In the genomic region with DNA sequence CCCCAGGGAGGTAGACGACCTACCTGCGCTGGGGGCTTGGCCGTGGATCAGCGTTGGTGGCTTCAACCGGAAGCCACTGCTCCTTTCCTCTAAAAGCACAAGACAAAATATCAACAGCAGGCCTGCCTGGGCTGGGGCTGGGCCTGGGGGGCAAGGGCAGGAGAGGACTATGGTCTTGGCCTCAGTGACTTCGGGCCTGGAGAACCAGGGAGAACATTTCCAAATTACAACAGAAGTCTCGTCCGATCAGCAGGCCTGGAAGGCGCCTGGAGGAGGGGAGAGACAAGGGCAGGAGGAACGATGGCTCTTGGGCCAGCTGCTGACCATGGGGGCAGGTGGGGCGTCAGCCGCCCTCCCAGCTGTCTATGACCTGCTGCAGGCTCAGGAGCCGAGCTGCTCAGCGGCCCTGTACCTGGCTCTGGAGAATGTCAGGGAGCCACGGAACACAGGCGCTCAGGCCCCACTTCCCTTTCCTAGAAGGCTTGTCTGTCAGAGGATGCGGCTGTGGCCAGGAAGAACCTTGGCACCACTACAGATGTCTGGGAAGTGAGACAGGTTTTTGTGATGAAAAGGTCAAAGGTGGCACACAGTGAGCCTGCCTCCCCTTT, we compare ENCODE assay signal across 16 cellular contexts. TPM values are rescaled to one million over a fixed set of nuclear protein-coding genes. Genes with fewer than 3 reads are reported as not detected.
DNase-seq lines count a peak whose midpoint lies in the region; ATAC-seq and TF ChIP-seq lines count a peak whose summit lies in the region.
"Had no signal": no experiment of that assay in that cellular context is flagged by ENCODE, and none has a peak within 500 bp of the region (broad histone marks: within the 10 kb centered on the region; RNA-seq: fewer than 3 reads in every experiment).

No MANE protein-coding gene starts in this region.

- peak overlapping the region; percentile 94 for H3K4ac ChIP-seq in IMR-90 (ENCODE audit: low read depth, low read length)

- H3K4me2 ChIP-seq in IMR-90 (ENCODE audit: low read depth, low read length) = no peak overlapping the region
- H3K4me2 ChIP-seq: SK-N-SH had no signal

- no peak overlapping the region for H2AFZ ChIP-seq in IMR-90 (replicated peaks; ENCODE audit: low read length, poor library complexity)

- H3K4me3 Mint-ChIP-seq in activated T-helper 17 cell treated with anti-CD3 and anti-CD28 coated beads, Interleukin-2, amount 50 U/mL, for 72 hours = no peak overlapping the region
- no peak overlapping the region for H3K4me3 Mint-ChIP-seq in glutamatergic neuron (ENCODE audit: unreplicated experiment)
- H3K4me3 Mint-ChIP-seq: memory B cell; natural killer cell treated with Interleukin-12 subunit alpha and Interleukin-12 subunit beta and Interleukin-15 and Interleukin-18, amount 100 ng/mL, for 72 hours had no signal

- no peaks in the 10 kb centered on the region for H3K4me1 Mint-ChIP-seq in activated T-helper 17 cell treated with anti-CD3 and anti-CD28 coated beads, Interleukin-2, amount 50 U/mL, for 72 hours
- peaks cover 50% of the 10 kb centered on the region for H3K4me1 Mint-ChIP-seq in glutamatergic neuron (ENCODE audit: low read depth, unreplicated experiment)

- H3K27ac Mint-ChIP-seq in activated T-helper 17 cell treated with anti-CD3 and anti-CD28 coated beads, Interleukin-2, amount 50 U/mL, for 72 hours = peak overlapping the region; percentile 59
- peak overlapping the region; percentile 23 for H3K27ac Mint-ChIP-seq in glutamatergic neuron (ENCODE audit: unreplicated experiment)
- H3K27ac Mint-ChIP-seq: activated T-helper 2 cell treated with anti-CD3 and anti-CD28 coated beads, Interferon-gamma antibody, Interleukin-2, Interleukin-4, amounts not matched to agents 10 μg/mL and 5 μg/mL and 100 μg/mL, durations not matched to agents 14 hours and 24 hours and 36 hours; memory B cell; natural killer cell treated with Interleukin-12 subunit alpha and Interleukin-12 subunit beta and Interleukin-15 and Interleukin-18, amount 100 ng/mL, for 72 hours had no signal

- no peak for TF ChIP-seq RAD21 in IMR-90 (IDR thresholded peaks at IDR 0.05; ENCODE audit: low read length)

- H2BK15ac ChIP-seq in IMR-90 (ENCODE audit: low read depth, low read length) = peak overlapping the region; percentile 81; the same call in 2 of the 3 replicates

- peak overlapping the region; percentile 84 for H4K91ac ChIP-seq in IMR-90 (ENCODE audit: insufficient read depth, low read depth, low read length)

- dilution Hi-C loops in IMR-90 (cut with HindIII; ENCODE audit: low sequenced_read_pairs, unreplicated experiment) = no loop called here

- H2BK120ac ChIP-seq in IMR-90 (ENCODE audit: low read depth, low read length) = peak overlapping the region; percentile 86

- peak overlapping the region; percentile 99 for H2AK5ac ChIP-seq in IMR-90 (ENCODE audit: low read depth, low read length)

- peaks cover 32 to 76% of the 10 kb centered on the region in 2 experiments; a peak in 3 of 4 replicates for H3K79me1 ChIP-seq in IMR-90 (ENCODE audit: low read depth in 1 of 2, low read length in 2 of 2)

- in situ Hi-C loops in IMR-90 (cut with MboI; ENCODE audit: low sequenced_read_pairs) = no loop called here

- H3K56ac ChIP-seq in IMR-90 (ENCODE audit: extremely low read depth, insufficient read depth, low read length) = no peak overlapping the region

- peak overlapping the region; percentile 94 for H3K14ac ChIP-seq in IMR-90 (replicated peaks; ENCODE audit: low read depth, low read length)

- TF ChIP-seq POLR2A in IMR-90 (IDR thresholded peaks at IDR 0.05; ENCODE audit: low read depth, low read length) (no peak), testis (IDR thresholded peaks at IDR 0.05) (no peak)

- H3K4me3 ChIP-seq in IMR-90 (ENCODE audit: insufficient read depth, low read depth, low read length) = no peak overlapping the region
- H3K4me3 ChIP-seq in rectal smooth muscle tissue (ENCODE audit: low read length) = no peak overlapping the region
- H3K4me3 ChIP-seq in testis = no peak overlapping the region
- H3K4me3 ChIP-seq: thyroid gland had no signal

- H3K4me1 ChIP-seq in IMR-90 (ENCODE audit: control insufficient read depth, insufficient read depth, low read length) = peaks cover 32% of the 10 kb centered on the region
- H3K4me1 ChIP-seq in rectal smooth muscle tissue (ENCODE audit: control insufficient read depth, insufficient read depth, low read length) = peaks cover 25% of the 10 kb centered on the region
- H3K4me1 ChIP-seq in testis = peaks cover 19% of the 10 kb centered on the region

- H3K27me3 Mint-ChIP-seq in activated T-helper 17 cell treated with anti-CD3 and anti-CD28 coated beads, Interleukin-2, amount 50 U/mL, for 72 hours = no peaks in the 10 kb centered on the region
- peaks cover 2% of the 10 kb centered on the region for H3K27me3 Mint-ChIP-seq in glutamatergic neuron (ENCODE audit: unreplicated experiment)
- H3K27me3 Mint-ChIP-seq: memory B cell; natural killer cell treated with Interleukin-12 subunit alpha and Interleukin-12 subunit beta and Interleukin-15 and Interleukin-18, amount 100 ng/mL, for 72 hours had no signal

- intact Hi-C loops in IMR-90 (cut with micrococcal nuclease) = no loop called here
- intact Hi-C loops in testis (cut with DNase I; ENCODE audit: low total_unique reads) = no loop called here

- ATAC-seq in IMR-90 (ENCODE audit: low read depth) = no peak
- no peak for ATAC-seq in activated T-helper 17 cell treated with anti-CD3 and anti-CD28 coated beads, Interleukin-2, amount 50 U/mL, for 72 hours (replicated peaks)
- no peak for ATAC-seq in HG02973 (IDR thresholded peaks at IDR 0.05; ENCODE audit: unreplicated experiment)
- ATAC-seq: activated CD4-positive, CD25-positive, alpha-beta regulatory T cell treated with anti-CD3 and anti-CD28 coated beads, Interleukin-2, amount 50 U/mL, for 24 hours; natural killer cell treated with Interleukin-12 subunit alpha and Interleukin-12 subunit beta and Interleukin-15 and Interleukin-18, amount 100 ng/mL, for 72 hours had no signal

- DNase-seq in IMR-90 = no peak
- DNase-seq in glutamatergic neuron = no peak
- no peak for DNase-seq in NCI-H2029 (lab: John Stamatoyannopoulos, UW)
- DNase-seq in testis = no peak
- DNase-seq: hippocampal formation, MV-4-11, NCI-H2029 treated with DMSO at 0.1 percent for 48 hours, thyroid gland had no signal

- no peaks in the 10 kb centered on the region for H3K9me3 Mint-ChIP-seq in activated T-helper 17 cell treated with anti-CD3 and anti-CD28 coated beads, Interleukin-2, amount 50 U/mL, for 72 hours
- no peaks in the 10 kb centered on the region for H3K9me3 Mint-ChIP-seq in glutamatergic neuron (ENCODE audit: unreplicated experiment)
- H3K9me3 Mint-ChIP-seq: activated T-helper 2 cell treated with anti-CD3 and anti-CD28 coated beads, Interferon-gamma antibody, Interleukin-2, Interleukin-4, amounts not matched to agents 10 μg/mL and 5 μg/mL and 100 μg/mL, durations not matched to agents 14 hours and 24 hours and 36 hours; memory B cell; natural killer cell treated with Interleukin-12 subunit alpha and Interleukin-12 subunit beta and Interleukin-15 and Interleukin-18, amount 100 ng/mL, for 72 hours had no signal

- WGBS in IMR-90 (ENCODE audit: extremely low coverage in 2 of 2, insufficient read length in 1 of 2), 2 experiments = 85% methylated on average over 9 of the region's 17 CpGs; no CpG with 5 or more reads in 1 of the 2 experiments
- 79 to 86% methylated on average over 12 to 17 of the region's 17 CpGs for WGBS in testis, 2 donors

- CTCF ChIA-PET in IMR-90 (lab: Yijun Ruan, JAX) = no interaction called here

- peaks cover 52% of the 10 kb centered on the region for H3K36me3 ChIP-seq in IMR-90 (ENCODE audit: control insufficient read depth, insufficient read depth, low read length)
- peaks cover 23% of the 10 kb centered on the region for H3K36me3 ChIP-seq in rectal smooth muscle tissue (ENCODE audit: control insufficient read depth, insufficient read depth, low read length)
- H3K36me3 ChIP-seq in testis (ENCODE audit: low read depth, missing control alignments) = no peaks in the 10 kb centered on the region

- peaks cover 34% of the 10 kb centered on the region for H3K9me1 ChIP-seq in IMR-90 (ENCODE audit: insufficient read depth, low read length)

- H3K9ac ChIP-seq in IMR-90 (ENCODE audit: low read depth, low read length) (no peak overlapping the region; the same call in 1 of the 2 replicates), rectal smooth muscle tissue (ENCODE audit: low read length) (no peak overlapping the region)
- H3K9ac ChIP-seq: SK-N-SH had no signal

- H4K5ac ChIP-seq in IMR-90 (ENCODE audit: low read depth, low read length) = peak overlapping the region; percentile 19; the same call in 1 of the 2 replicates

- H3K27ac ChIP-seq in IMR-90 (ENCODE audit: insufficient read depth, low read length) (peak overlapping the region; percentile 69), rectal smooth muscle tissue (ENCODE audit: low read depth, low read length) (peak overlapping the region; percentile 59), testis (no peak overlapping the region)

- H3K18ac ChIP-seq in IMR-90 (ENCODE audit: low read depth, low read length) = peak overlapping the region; percentile 14; the same call in 1 of the 2 replicates

- peak overlapping the region; percentile 60 for H2AK9ac ChIP-seq in IMR-90 (replicated peaks; ENCODE audit: low read depth, low read length, poor library complexity)

- no peak overlapping the region for H2BK20ac ChIP-seq in IMR-90 (ENCODE audit: low read depth, low read length)

- BruUV-seq in IMR-90 (replicated peaks; lab: Mats Ljungman, UMichigan) = no TSS peak

- H2BK5ac ChIP-seq in IMR-90 (ENCODE audit: low read depth, low read length, poor library complexity, severe bottlenecking) = no peak overlapping the region

- H3K9me3 ChIP-seq in IMR-90 (ENCODE audit: control insufficient read depth, insufficient read depth, low read length) (no peaks in the 10 kb centered on the region), testis (no peaks in the 10 kb centered on the region)
- H3K9me3 ChIP-seq: SK-N-SH, thyroid gland had no signal

- H4K20me1 ChIP-seq in IMR-90 (ENCODE audit: insufficient read depth, low read length) = peaks cover 34% of the 10 kb centered on the region

- no peak for TF ChIP-seq CTCF in IMR-90 (conservative IDR thresholded peaks at IDR 0.05; ENCODE audit: low read depth, low read length)
- no peak for TF ChIP-seq CTCF in glutamatergic neuron (IDR thresholded peaks at IDR 0.05; ENCODE audit: partially characterized antibody, unreplicated experiment)
- TF ChIP-seq CTCF in testis (IDR thresholded peaks at IDR 0.05) = no peak

- no peaks in the 10 kb centered on the region for H3K27me3 ChIP-seq in IMR-90 (ENCODE audit: control insufficient read depth, insufficient read depth, low read length)
- H3K27me3 ChIP-seq in rectal smooth muscle tissue (ENCODE audit: control insufficient read depth, insufficient read depth, low read length) = no peaks in the 10 kb centered on the region
- no peaks in the 10 kb centered on the region for H3K27me3 ChIP-seq in testis
- H3K27me3 ChIP-seq: thyroid gland had no signal

- peaks cover 93% of the 10 kb centered on the region for H3K36me3 Mint-ChIP-seq in activated T-helper 17 cell treated with anti-CD3 and anti-CD28 coated beads, Interleukin-2, amount 50 U/mL, for 72 hours (ENCODE audit: low read depth)
- no peaks in the 10 kb centered on the region for H3K36me3 Mint-ChIP-seq in glutamatergic neuron (ENCODE audit: unreplicated experiment)

- POLR2A ChIA-PET in IMR-90 (lab: Charles Lee; ENCODE audit: unreplicated experiment) = no interaction called here

- H3K23ac ChIP-seq in IMR-90 (ENCODE audit: low read depth, low read length) = no peak overlapping the region

- H4K8ac ChIP-seq in IMR-90 (ENCODE audit: low read depth in 2 of 2, low read length in 2 of 2) = peak overlapping the region in 1 of 2 experiments; percentile 24; a peak in 1 of 4 replicates

RNA-seq across cellular contexts. Expression of gene CAPS, which starts 19.4 kb away (rescaled TPM):
- total RNA-seq in IMR-90 (2012; rRNA removed) (0.54 and 1.4 TPM in 2 replicates), glutamatergic neuron (ENCODE audit: unreplicated experiment) (9.9 TPM), testis (10 to 100 TPM in 1 of 2 donors, 1 to 10 TPM in 1; 9.4 to 13.9 TPM)
- polyA plus RNA-seq in IMR-90 (2012; rRNA removed) (4.9 and 5.6 TPM in 2 replicates), testis (ENCODE audit: insufficient read depth, low read depth, low replicate concordance) (20.9 TPM)
- polyA plus RNA-seq in IMR-90 (2012; cell fraction: cytosol; rRNA removed) = 2.2 and 2.4 TPM in 2 replicates
- 34.4 and 78.7 TPM in 2 replicates for polyA plus RNA-seq in IMR-90 (2012; cell fraction: nucleus; rRNA removed; ENCODE audit: low replicate concordance)
- 1 to 10 TPM; 3.8 to 5.1 TPM for total RNA-seq in activated T-helper 17 cell treated with anti-CD3 and anti-CD28 coated beads, Interleukin-2, amount 50 U/mL, for 72 hours

RNA-seq across cellular contexts. Expression of gene VMAC, which starts 28.8 kb away (rescaled TPM):
- total RNA-seq in IMR-90 (2012; rRNA removed) (1.4 and 1.7 TPM in 2 replicates), glutamatergic neuron (ENCODE audit: unreplicated experiment) (7.5 TPM), testis (1 to 10 TPM; 7.4 to 7.7 TPM)
- polyA plus RNA-seq in IMR-90 (2012; rRNA removed) (3.1 TPM in 2 replicates), testis (ENCODE audit: insufficient read depth, low read depth, low replicate concordance) (3.4 TPM)
- 2.2 and 3.0 TPM in 2 replicates for polyA plus RNA-seq in IMR-90 (2012; cell fraction: cytosol; rRNA removed)
- 27.6 and 28.8 TPM in 2 replicates for polyA plus RNA-seq in IMR-90 (2012; cell fraction: nucleus; rRNA removed; ENCODE audit: low replicate concordance)
- total RNA-seq in activated T-helper 17 cell treated with anti-CD3 and anti-CD28 coated beads, Interleukin-2, amount 50 U/mL, for 72 hours = 1 to 10 TPM; 3.7 to 4.4 TPM

RNA-seq across cellular contexts. Expression of gene NDUFA11, which starts 29.9 kb away (rescaled TPM):
- 297 and 375 TPM in 2 replicates for total RNA-seq in IMR-90 (2012; rRNA removed)
- 1,140 and 1,276 TPM in 2 replicates for polyA plus RNA-seq in IMR-90 (2012; rRNA removed)
- 644 and 1,099 TPM in 2 replicates for polyA plus RNA-seq in IMR-90 (2012; cell fraction: cytosol; rRNA removed)
- 285 and 599 TPM in 2 replicates for polyA plus RNA-seq in IMR-90 (2012; cell fraction: nucleus; rRNA removed; ENCODE audit: low replicate concordance)
- 100 to 1,000 TPM; 162 to 249 TPM for total RNA-seq in activated T-helper 17 cell treated with anti-CD3 and anti-CD28 coated beads, Interleukin-2, amount 50 U/mL, for 72 hours
- total RNA-seq in glutamatergic neuron (ENCODE audit: unreplicated experiment) = 193 TPM
- total RNA-seq in testis = 100 to 1,000 TPM; 167 to 194 TPM
- 170 TPM for polyA plus RNA-seq in testis (ENCODE audit: insufficient read depth, low read depth, low replicate concordance)

RNA-seq across cellular contexts. Expression of gene RANBP3, which starts 44.4 kb away (rescaled TPM):
- 42.5 and 46.7 TPM in 2 replicates for total RNA-seq in IMR-90 (2012; rRNA removed)
- polyA plus RNA-seq in IMR-90 (2012; rRNA removed) = 111 and 165 TPM in 2 replicates
- 75.6 and 136 TPM in 2 replicates for polyA plus RNA-seq in IMR-90 (2012; cell fraction: cytosol; rRNA removed)
- polyA plus RNA-seq in IMR-90 (2012; cell fraction: nucleus; rRNA removed; ENCODE audit: low replicate concordance) = 170 and 215 TPM in 2 replicates
- total RNA-seq in activated T-helper 17 cell treated with anti-CD3 and anti-CD28 coated beads, Interleukin-2, amount 50 U/mL, for 72 hours = 100 to 1,000 TPM in 1 of 2 donors, 10 to 100 TPM in 1; 81.4 to 112 TPM
- 92.1 TPM for total RNA-seq in glutamatergic neuron (ENCODE audit: unreplicated experiment)
- total RNA-seq in testis = 100 to 1,000 TPM; 145 to 148 TPM
- 142 TPM for polyA plus RNA-seq in testis (ENCODE audit: insufficient read depth, low read depth, low replicate concordance)

Comparison
In these comparisons a context has a peak if more than half of its experiments do, and no peak if none do; other contexts are left out.
1. H3K27ac ChIP-seq: peak in IMR-90 (single experiment) and rectal smooth muscle tissue (single experiment); none in testis (0 of 2).